ENCODE assay signal across 20 cellular contexts in genomic region chr16:85534536-85535351, GRCh38.
DNase-seq lines count a peak whose midpoint lies in the region; ATAC-seq and TF ChIP-seq lines count a peak whose summit lies in the region.
"Had no signal": no experiment of that assay in that cellular context is flagged by ENCODE, and none has a peak within 500 bp of the region (broad histone marks: within the 10 kb centered on the region; RNA-seq: fewer than 3 reads in every experiment).

No MANE protein-coding gene starts in this region.

- H3K4me1 ChIP-seq in mucosa of descending colon (ENCODE audit: low read depth) (peaks cover 18% of the 10 kb centered on the region), transverse colon (peaks cover 15 to 31% (median 25%) of the 10 kb centered on the region in 4 donors)

- H3K36me3 Mint-ChIP-seq in activated CD4-positive, alpha-beta memory T cell treated with anti-CD3 and anti-CD28 coated beads for 36 hours, result no peaks in the 10 kb centered on the region
- no peaks in the 10 kb centered on the region for H3K36me3 Mint-ChIP-seq in activated CD4-positive, alpha-beta memory T cell treated with anti-CD3 and anti-CD28 coated beads, Interleukin-2, amount 10 ng/mL, durations not matched to agents 7 days and 5 days (ENCODE audit: low read depth)
- peaks cover 9% of the 10 kb centered on the region for H3K36me3 Mint-ChIP-seq in brain

- peak; percentile 44 for ATAC-seq in mucosa of descending colon
- no peak for ATAC-seq in HG03108 (IDR thresholded peaks at IDR 0.05; ENCODE audit: unreplicated experiment)

- no peaks in the 10 kb centered on the region for H3K36me3 ChIP-seq in mucosa of descending colon (ENCODE audit: low read depth)
- no peaks in the 10 kb centered on the region for H3K36me3 ChIP-seq in transverse colon

- DNase-seq in activated CD4-positive, alpha-beta memory T cell treated with anti-CD3 and anti-CD28 coated beads for 36 hours, result no peak
- no peak for DNase-seq in activated CD4-positive, alpha-beta memory T cell treated with anti-CD3 and anti-CD28 coated beads, Interleukin-2, amount 10 ng/mL, durations not matched to agents 7 days and 5 days
- DNase-seq in mucosa of descending colon (peak in 1 of 3 donors; percentile 51), transverse colon (no peak), H4 (ENCODE audit: low spot score) (no peak), NCI-H345 (lab: John Stamatoyannopoulos, UW) (no peak)
- DNase-seq: 8988T; activated CD4-positive, alpha-beta T cell treated with anti-CD3 and anti-CD28 coated beads, Interleukin-2, amount 50 U/mL, for 1 hour; activated naive CD4-positive, alpha-beta T cell treated with Interleukin-2 at 50 U/mL for 16 hours; activated T-cell treated with anti-CD3 and anti-CD28 coated beads for 4 hours; anterior cingulate cortex; C1 segment of cervical spinal cord; IMR-90; NCI-H187; NCI-H226; RPMI8226; substantia nigra; SW 1271 had no signal

- H3K4me3 ChIP-seq in mucosa of descending colon (no peak overlapping the region), transverse colon (peak overlapping the region in 1 of 4 donors; percentile 5)

- whole genome bisulfite sequencing in transverse colon (ENCODE audit: low coverage in 1 of 2), 2 donors, result 72 to 77% methylated on average over 5 to 32 of the region's 34 CpGs

- H3K27me3 ChIP-seq in transverse colon, result no peaks in the 10 kb centered on the region

- no peak for TF ChIP-seq EP300 in transverse colon (IDR thresholded peaks at IDR 0.05; ENCODE audit: low read depth)

- CTCF ChIA-PET in activated CD4-positive, alpha-beta memory T cell treated with anti-CD3 and anti-CD28 coated beads for 36 hours (lab: Charles Lee), result no interaction called here
- CTCF ChIA-PET in activated CD4-positive, alpha-beta memory T cell treated with anti-CD3 and anti-CD28 coated beads, Interleukin-2, amount 10 ng/mL, durations not matched to agents 7 days and 5 days (lab: Charles Lee), result no interaction called here

- H3K27me3 Mint-ChIP-seq in activated CD4-positive, alpha-beta memory T cell treated with anti-CD3 and anti-CD28 coated beads for 36 hours, result no peaks in the 10 kb centered on the region
- peaks cover 3% of the 10 kb centered on the region for H3K27me3 Mint-ChIP-seq in activated CD4-positive, alpha-beta memory T cell treated with anti-CD3 and anti-CD28 coated beads, Interleukin-2, amount 10 ng/mL, durations not matched to agents 7 days and 5 days
- H3K27me3 Mint-ChIP-seq in brain, result no peaks in the 10 kb centered on the region

- no peak for TF ChIP-seq POLR2A in transverse colon (IDR thresholded peaks at IDR 0.05)

- TF ChIP-seq CTCF in brain (conservative IDR thresholded peaks at IDR 0.05) (no peak), mucosa of descending colon (IDR thresholded peaks at IDR 0.05) (no peak), transverse colon (IDR thresholded peaks at IDR 0.05) (no peak)

- H3K4me3 Mint-ChIP-seq in activated CD4-positive, alpha-beta memory T cell treated with anti-CD3 and anti-CD28 coated beads for 36 hours, result peak overlapping the region; percentile 38
- no peak overlapping the region for H3K4me3 Mint-ChIP-seq in activated CD4-positive, alpha-beta memory T cell treated with anti-CD3 and anti-CD28 coated beads, Interleukin-2, amount 10 ng/mL, durations not matched to agents 7 days and 5 days
- no peak overlapping the region for H3K4me3 Mint-ChIP-seq in brain

- in situ Hi-C loops in transverse colon (cut with MboI; ENCODE audit: low pct_ligation_motif_present in 1 of 4, low pct_unique_long_range_greater_than_20kb in 1 of 4, low sequenced_read_pairs in 3 of 4), result no loop called here

- H3K27ac ChIP-seq in transverse colon, result peak overlapping the region; percentile 67 to 78 (median 75)

- H3K27ac Mint-ChIP-seq in activated CD4-positive, alpha-beta memory T cell treated with anti-CD3 and anti-CD28 coated beads for 36 hours, result no peak overlapping the region
- H3K27ac Mint-ChIP-seq in activated CD4-positive, alpha-beta memory T cell treated with anti-CD3 and anti-CD28 coated beads, Interleukin-2, amount 10 ng/mL, durations not matched to agents 7 days and 5 days, result no peak overlapping the region
- H3K27ac Mint-ChIP-seq in brain, result peak overlapping the region in 3 of 5 experiments; percentile 30 to 64 (median 59)

- H3K9me3 ChIP-seq in mucosa of descending colon, result peaks cover under 1% of the 10 kb centered on the region
- no peaks in the 10 kb centered on the region for H3K9me3 ChIP-seq in transverse colon

- POLR2A ChIA-PET in activated CD4-positive, alpha-beta memory T cell treated with anti-CD3 and anti-CD28 coated beads for 36 hours (lab: Charles Lee), result no interaction called here
- POLR2A ChIA-PET in activated CD4-positive, alpha-beta memory T cell treated with anti-CD3 and anti-CD28 coated beads, Interleukin-2, amount 10 ng/mL, durations not matched to agents 7 days and 5 days (lab: Charles Lee), result no interaction called here

- peaks cover 4% of the 10 kb centered on the region for H3K9me3 Mint-ChIP-seq in activated CD4-positive, alpha-beta memory T cell treated with anti-CD3 and anti-CD28 coated beads for 36 hours
- peaks cover 3% of the 10 kb centered on the region for H3K9me3 Mint-ChIP-seq in activated CD4-positive, alpha-beta memory T cell treated with anti-CD3 and anti-CD28 coated beads, Interleukin-2, amount 10 ng/mL, durations not matched to agents 7 days and 5 days
- H3K9me3 Mint-ChIP-seq in brain, result peaks cover 0 to 11% (median 4%) of the 10 kb centered on the region in 5 experiments

- H3K4me1 Mint-ChIP-seq in activated CD4-positive, alpha-beta memory T cell treated with anti-CD3 and anti-CD28 coated beads for 36 hours (ENCODE audit: low read depth), result no peaks in the 10 kb centered on the region
- no peaks in the 10 kb centered on the region for H3K4me1 Mint-ChIP-seq in activated CD4-positive, alpha-beta memory T cell treated with anti-CD3 and anti-CD28 coated beads, Interleukin-2, amount 10 ng/mL, durations not matched to agents 7 days and 5 days
- H3K4me1 Mint-ChIP-seq in brain, result peaks cover 73% of the 10 kb centered on the region

- intact Hi-C loops in activated CD4-positive, alpha-beta memory T cell treated with anti-CD3 and anti-CD28 coated beads for 36 hours (cut with micrococcal nuclease), result no loop called here
- intact Hi-C loops in mucosa of descending colon (cut with DNase I, micrococcal nuclease) (no loop called here), transverse colon (cut with DNase I; ENCODE audit: low total_unique reads) (no loop called here)

Comparison
In these comparisons a context has a peak if more than half of its experiments do, and no peak if none do; other contexts are left out.
1. H3K27ac Mint-ChIP-seq: peak in brain (3 of 5); none in activated CD4-positive, alpha-beta memory T cell treated with anti-CD3 and anti-CD28 coated beads for 36 hours (single experiment) and activated CD4-positive, alpha-beta memory T cell treated with anti-CD3 and anti-CD28 coated beads, Interleukin-2, amount 10 ng/mL, durations not matched to agents 7 days and 5 days (single experiment).